In the genomic region with DNA sequence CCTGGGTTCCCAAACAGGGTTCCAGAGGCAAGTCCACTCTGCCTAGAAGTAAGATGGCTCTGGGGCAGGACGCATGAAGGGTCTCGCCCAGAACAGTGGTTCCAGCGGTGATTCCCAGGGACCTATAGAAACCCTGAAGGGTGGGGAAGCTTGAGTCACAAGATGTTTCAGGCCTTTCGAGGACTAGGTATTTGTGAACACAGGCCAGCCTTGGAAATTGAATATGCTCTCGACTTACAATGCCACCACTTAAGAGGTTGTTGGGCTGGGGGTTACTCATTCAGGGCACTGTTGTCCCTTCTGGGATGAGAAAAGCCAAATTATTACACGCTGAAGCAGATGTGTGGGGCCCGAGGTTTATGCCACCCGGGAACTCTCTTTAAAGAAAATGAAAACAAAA, we compare ENCODE assay signal across 1 cellular context.
TF ChIP-seq lines count a peak whose summit lies in the region.

No MANE protein-coding gene starts in this region.

TF ChIP-seq in IMR-90, 13 proteins besides CTCF, POLR2A, EP300 and RAD21 (continued from another document):
- no peak for TF ChIP-seq MAZ (IDR thresholded peaks at IDR 0.05; ENCODE audit: borderline replicate concordance, low read depth, low read length)
- no peak for TF ChIP-seq NFE2L2 (IDR thresholded peaks at IDR 0.05; ENCODE audit: low read depth, low read length)
- TF ChIP-seq CEBPB (IDR thresholded peaks at IDR 0.05; ENCODE audit: low read depth, low read length): no peak
- TF ChIP-seq, protein P1, sequence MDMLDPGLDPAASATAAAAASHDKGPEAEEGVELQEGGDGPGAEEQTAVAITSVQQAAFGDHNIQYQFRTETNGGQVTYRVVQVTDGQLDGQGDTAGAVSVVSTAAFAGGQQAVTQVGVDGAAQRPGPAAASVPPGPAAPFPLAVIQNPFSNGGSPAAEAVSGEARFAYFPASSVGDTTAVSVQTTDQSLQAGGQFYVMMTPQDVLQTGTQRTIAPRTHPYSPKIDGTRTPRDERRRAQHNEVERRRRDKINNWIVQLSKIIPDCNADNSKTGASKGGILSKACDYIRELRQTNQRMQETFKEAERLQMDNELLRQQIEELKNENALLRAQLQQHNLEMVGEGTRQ (IDR thresholded peaks at IDR 0.05; ENCODE audit: low read depth, low read length): no peak
- TF ChIP-seq FOS (IDR thresholded peaks at IDR 0.05; ENCODE audit: low read depth, low read length): no peak
- no peak for TF ChIP-seq SMC3 (IDR thresholded peaks at IDR 0.05; ENCODE audit: low read depth, low read length)
- no peak for TF ChIP-seq MXI1 (IDR thresholded peaks at IDR 0.05; ENCODE audit: borderline replicate concordance, low read depth, low read length)
- TF ChIP-seq RCOR1 (IDR thresholded peaks at IDR 0.05; ENCODE audit: insufficient replicate concordance, low read length): no peak
- TF ChIP-seq, protein P2, sequence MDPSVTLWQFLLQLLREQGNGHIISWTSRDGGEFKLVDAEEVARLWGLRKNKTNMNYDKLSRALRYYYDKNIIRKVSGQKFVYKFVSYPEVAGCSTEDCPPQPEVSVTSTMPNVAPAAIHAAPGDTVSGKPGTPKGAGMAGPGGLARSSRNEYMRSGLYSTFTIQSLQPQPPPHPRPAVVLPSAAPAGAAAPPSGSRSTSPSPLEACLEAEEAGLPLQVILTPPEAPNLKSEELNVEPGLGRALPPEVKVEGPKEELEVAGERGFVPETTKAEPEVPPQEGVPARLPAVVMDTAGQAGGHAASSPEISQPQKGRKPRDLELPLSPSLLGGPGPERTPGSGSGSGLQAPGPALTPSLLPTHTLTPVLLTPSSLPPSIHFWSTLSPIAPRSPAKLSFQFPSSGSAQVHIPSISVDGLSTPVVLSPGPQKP (IDR thresholded peaks at IDR 0.05; ENCODE audit: borderline replicate concordance, low read depth, low read length): no peak
